In genomic region chr3:187406927-187407326, GRCh38 we compare ENCODE assay signal across 19 cellular contexts. TPM values are rescaled to one million over a fixed set of nuclear protein-coding genes. Genes with fewer than 3 reads are reported as not detected.
"Had no signal": no experiment of that assay in that cellular context is flagged by ENCODE, and none has a peak within 500 bp of the region (broad histone marks: within the 10 kb centered on the region; RNA-seq: fewer than 3 reads in every experiment).

No MANE protein-coding gene starts in this region.

- FAIRE-seq: colon had no signal

- H3K4me1 Mint-ChIP-seq: activated CD4-positive, alpha-beta T cell treated with anti-CD3 and anti-CD28 coated beads, Interleukin-2, amount 10 ng/mL, durations not matched to agents 24 days and 14 days had no signal

- H3K27me3 ChIP-seq: cardiac muscle cell, esophagus muscularis mucosa, transverse colon, vagina had no signal

- H3K36me3 ChIP-seq: cardiac muscle cell, esophagus muscularis mucosa, transverse colon, vagina had no signal

- H3K4me3 Mint-ChIP-seq: activated CD4-positive, alpha-beta T cell treated with anti-CD3 and anti-CD28 coated beads, Interleukin-2, amount 10 ng/mL, durations not matched to agents 24 days and 14 days; activated naive CD8-positive, alpha-beta T cell; activated T-cell treated with anti-CD3 and anti-CD28 coated beads, Interleukin-2, amount 50 U/mL, for 72 hours; nephron had no signal

- H3K9me3 ChIP-seq: esophagus muscularis mucosa, transverse colon, vagina had no signal

- DNase-seq: activated CD4-positive, alpha-beta T cell treated with anti-CD3 and anti-CD28 coated beads, Interleukin-2, amount 10 ng/mL, durations not matched to agents 24 days and 14 days; activated CD4-positive, CD25-positive, alpha-beta regulatory T cell; activated CD8-positive, alpha-beta memory T cell treated with anti-CD3 and anti-CD28 coated beads, Interleukin-2, amount 50 U/mL, for 48 hours; activated gamma-delta T cell treated with Interleukin-2 at 50 U/mL for 16 hours; activated T-cell treated with anti-CD3 and anti-CD28 coated beads, Interleukin-2, amount 50 U/mL, for 72 hours; effector CD4-positive, alpha-beta T cell; foreskin melanocyte; kidney glomerular epithelial cell; nucleus accumbens; posterior cingulate gyrus; stimulated activated CD4-positive, alpha-beta T cell treated with anti-CD3 and anti-CD28 coated beads, Interleukin-4, amount 100 ng/mL, for 1 hour; stimulated activated naive CD4-positive, alpha-beta T cell treated with Interleukin-2 at 50 U/mL for 16 hours; transverse colon had no signal

- H3K4me3 ChIP-seq: cardiac muscle cell, esophagus muscularis mucosa, transverse colon, vagina had no signal

- H3K9me3 Mint-ChIP-seq: activated CD4-positive, alpha-beta T cell treated with anti-CD3 and anti-CD28 coated beads, Interleukin-2, amount 10 ng/mL, durations not matched to agents 24 days and 14 days; activated T-cell treated with anti-CD3 and anti-CD28 coated beads, Interleukin-2, amount 50 U/mL, for 72 hours had no signal

- ATAC-seq: activated T-cell treated with anti-CD3 and anti-CD28 coated beads, Interleukin-2, amount 50 U/mL, for 72 hours had no signal

- H3K27ac ChIP-seq: cardiac muscle cell, esophagus muscularis mucosa, transverse colon, vagina had no signal

- H3K27ac Mint-ChIP-seq: activated CD4-positive, alpha-beta T cell treated with anti-CD3 and anti-CD28 coated beads, Interleukin-2, amount 10 ng/mL, durations not matched to agents 24 days and 14 days; activated naive CD8-positive, alpha-beta T cell; activated T-cell treated with anti-CD3 and anti-CD28 coated beads, Interleukin-2, amount 50 U/mL, for 72 hours; nephron had no signal

- H3K36me3 Mint-ChIP-seq: activated naive CD8-positive, alpha-beta T cell had no signal

RNA-seq across cellular contexts. Expression of gene RTP4, which starts 38.7 kb away (rescaled TPM):
- total RNA-seq: cardiac muscle cell had no signal
